Comparison of ENCODE assay signal across 18 cellular contexts in genomic region chr11:125412177-125412496, GRCh38.
A peak's percentile ranks its signal among the peaks of the same experiment; 100 is the strongest.
DNase-seq lines count a peak whose midpoint lies in the region; ATAC-seq and TF ChIP-seq lines count a peak whose summit lies in the region.
"Had no signal": no experiment of that assay in that cellular context is flagged by ENCODE, and none has a peak within 500 bp of the region (broad histone marks: within the 10 kb centered on the region; RNA-seq: fewer than 3 reads in every experiment).

No MANE protein-coding gene starts in this region.

- H3K36me3 ChIP-seq in psoas muscle (ENCODE audit: insufficient read depth in 1 of 2, low read depth in 1 of 2) (no peaks in the 10 kb centered on the region), upper lobe of right lung (no peaks in the 10 kb centered on the region)
- H3K36me3 ChIP-seq: HAP-1 had no signal

- DNase-seq in left cardiac atrium (peak; percentile 5), right cardiac atrium (no peak), medulla oblongata (ENCODE audit: extremely low spot score) (peak; percentile 24), psoas muscle (peak in 1 of 2 donors; percentile 58), upper lobe of right lung (no peak), T1000 (lab: John Stamatoyannopoulos, UW) (no peak), SW 1271 (lab: John Stamatoyannopoulos, UW) (no peak)
- DNase-seq: Calu3; CD4-positive, alpha-beta memory T cell; COR-L47; DMS53; EL; GDM1; HFFc6 had no signal

- no peak overlapping the region for H3K27ac ChIP-seq in right cardiac atrium (ENCODE audit: low read length)
- no peak overlapping the region for H3K27ac ChIP-seq in psoas muscle
- no peak overlapping the region for H3K27ac ChIP-seq in upper lobe of right lung

- ATAC-seq in left cardiac atrium (no peak), right cardiac atrium (no peak), psoas muscle (peak; percentile 64 to 78 (median 70)), upper lobe of right lung (peak; percentile 5), GM18498 (IDR thresholded peaks at IDR 0.05; ENCODE audit: unreplicated experiment) (no peak)
- ATAC-seq: GM12878 had no signal

- H3K4me3 ChIP-seq in right cardiac atrium (ENCODE audit: low read length) (no peak overlapping the region), psoas muscle (no peak overlapping the region), upper lobe of right lung (no peak overlapping the region)
- H3K4me3 ChIP-seq: GM12878, GM23338, HAP-1 had no signal

- WGBS in right cardiac atrium = 89% methylated on average over 7 of the region's 7 CpGs
- 24 to 47% (median 38%) methylated on average over 6 to 7 of the region's 7 CpGs for WGBS in psoas muscle, 3 donors

- H3K4me1 ChIP-seq in right cardiac atrium (ENCODE audit: control insufficient read depth, insufficient read depth, low read length) (no peaks in the 10 kb centered on the region), psoas muscle (peaks cover 21% of the 10 kb centered on the region), upper lobe of right lung (no peaks in the 10 kb centered on the region)

- TF ChIP-seq CTCF in psoas muscle (IDR thresholded peaks at IDR 0.05) (no peak), upper lobe of right lung (IDR thresholded peaks at IDR 0.05) (no peak)

- intact Hi-C loops in left cardiac atrium (cut with DNase I) (no loop called here), right cardiac atrium (cut with DNase I) (no loop called here), psoas muscle (cut with DNase I) (no loop called here), upper lobe of right lung (cut with DNase I) (no loop called here)

- H3K27me3 ChIP-seq in right cardiac atrium (ENCODE audit: control insufficient read depth, insufficient read depth) (no peaks in the 10 kb centered on the region), psoas muscle (ENCODE audit: insufficient read depth in 3 of 3, low read length in 2 of 3) (no peaks in the 10 kb centered on the region), upper lobe of right lung (peaks cover 13% of the 10 kb centered on the region)

- H3K9me3 ChIP-seq in right cardiac atrium (ENCODE audit: control insufficient read depth, low read length) = no peaks in the 10 kb centered on the region
- no peaks in the 10 kb centered on the region for H3K9me3 ChIP-seq in psoas muscle
- no peaks in the 10 kb centered on the region for H3K9me3 ChIP-seq in upper lobe of right lung
- H3K9me3 ChIP-seq: HAP-1 had no signal

Comparison
In these comparisons a context has a peak if more than half of its experiments do, and no peak if none do; other contexts are left out.
1. DNase-seq: peak in left cardiac atrium (single experiment) and medulla oblongata (single experiment); none in right cardiac atrium (0 of 3), upper lobe of right lung (single experiment), T1000 (single experiment) and SW 1271 (0 of 2).
2. ATAC-seq: peak in psoas muscle (4 of 4) and upper lobe of right lung (single experiment); none in left cardiac atrium (0 of 2), right cardiac atrium (0 of 2) and GM18498 (single experiment).